Comparison of ENCODE assay signal across 28 cellular contexts in the genomic region with DNA sequence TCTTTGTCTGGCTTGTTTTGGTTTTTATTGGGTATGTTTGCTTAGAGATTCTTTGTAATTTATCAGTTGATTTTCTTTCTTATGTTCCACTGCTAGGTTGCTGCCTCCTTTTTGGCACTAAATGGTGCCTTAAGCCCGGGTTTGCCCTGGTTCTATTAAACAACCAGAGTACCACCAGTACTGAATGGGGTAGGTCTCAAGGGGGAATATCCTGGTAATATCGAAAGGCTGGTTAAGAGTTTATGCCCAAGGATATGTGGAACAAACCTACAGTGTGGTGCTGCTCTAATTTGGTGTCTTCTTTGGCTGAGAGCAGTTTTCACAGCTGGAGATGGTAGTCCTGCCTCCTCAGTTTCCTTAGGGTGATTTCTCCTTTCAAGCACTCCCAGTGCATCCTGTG.
DNase-seq lines count a peak whose midpoint lies in the region; ATAC-seq, FAIRE-seq and TF ChIP-seq lines count a peak whose summit lies in the region.
"Had no signal": no experiment of that assay in that cellular context is flagged by ENCODE, and none has a peak within 500 bp of the region (broad histone marks: within the 10 kb centered on the region; RNA-seq: fewer than 3 reads in every experiment).

No MANE protein-coding gene starts in this region.

- H2BK20ac ChIP-seq in H1 (ENCODE audit: low read length), result no peak overlapping the region

- H3K14ac ChIP-seq in H1 (ENCODE audit: insufficient read length) (no peak overlapping the region), mesenchymal stem cell (ENCODE audit: low read length in 2 of 2) (no peak overlapping the region)

- TF ChIP-seq POLR2A in H1 (IDR thresholded peaks at IDR 0.05; ENCODE audit: control extremely low read depth in 1 of 2, low read depth in 2 of 2, low read length in 2 of 2), result peak in 1 of 2 experiments; percentile 70; a peak in 2 of 3 replicates

- peaks cover 0 to 6% (median 2%) of the 10 kb centered on the region in 4 experiments; a peak in 4 of 7 replicates for H3K4me1 ChIP-seq in H1 (replicated peaks in 1 of 4; ENCODE audit: control insufficient read depth in 3 of 4, insufficient read depth in 4 of 4, low read length in 3 of 4)
- H3K4me1 ChIP-seq in mesenchymal stem cell (ENCODE audit: control insufficient read depth, insufficient read depth, low read depth, low read length), result no peaks in the 10 kb centered on the region
- H3K4me1 ChIP-seq: BE2C had no signal

- H3K4me3 ChIP-seq in GM12865 (ENCODE audit: low read depth, low read length) (no peak overlapping the region), H1 (ENCODE audit: extremely low read depth in 1 of 4, insufficient read depth in 2 of 4, low read depth in 3 of 4, low read length in 4 of 4) (no peak overlapping the region), mesenchymal stem cell (ENCODE audit: insufficient read depth in 1 of 2, low read depth in 1 of 2, low read length in 2 of 2) (no peak overlapping the region)
- H3K4me3 ChIP-seq: BLaER1 had no signal

- no peaks in the 10 kb centered on the region for H3K9me3 Mint-ChIP-seq in activated T-cell treated with anti-CD3 and anti-CD28 coated beads, Interleukin-2, amount 50 U/mL, for 24 hours
- no peaks in the 10 kb centered on the region for H3K9me3 Mint-ChIP-seq in immature natural killer cell
- peaks cover 5% of the 10 kb centered on the region for H3K9me3 Mint-ChIP-seq in activated naive CD8-positive, alpha-beta T cell treated with anti-CD3 and anti-CD28 coated beads, Interleukin-2, amount 50 U/mL, for 24 hours

- POLR2A ChIA-PET in H1 (lab: Charles Lee; ENCODE audit: partially characterized antibody), result interaction anchor here (2.4 kb wide), 1 partner anchor 104 kb away, joined by 7 read pairs; no protein-coding TSS in a partner anchor

- WGBS in H1 (ENCODE audit: extremely low coverage in 1 of 2, insufficient coverage in 1 of 2, insufficient read length in 1 of 2, insufficient replicate concordance in 2 of 2, low coverage in 1 of 2, low lambda C conversion rate in 2 of 2, missing lambda C conversion rate in 1 of 2), 2 experiments, result 94% methylated on average over 2 of the region's 2 CpGs; no CpG with 5 or more reads in 1 of the 2 experiments
- 95% methylated on average over 2 of the region's 2 CpGs for WGBS in mesenchymal stem cell

- no peak for TF ChIP-seq RAD21 in H1 (IDR thresholded peaks at IDR 0.05 in 1 of 2, conservative IDR thresholded peaks at IDR 0.05 in 1 of 2; ENCODE audit: low read depth in 2 of 2, low read length in 2 of 2)

- H3K4ac ChIP-seq in H1 (replicated peaks; ENCODE audit: insufficient read length, low read depth, low read length) (no peak overlapping the region), mesenchymal stem cell (ENCODE audit: low read depth in 1 of 2, low read length in 2 of 2) (no peak overlapping the region)

- H3K4me1 Mint-ChIP-seq in activated T-cell treated with anti-CD3 and anti-CD28 coated beads, Interleukin-2, amount 50 U/mL, for 24 hours (ENCODE audit: low read depth), result peaks cover 5% of the 10 kb centered on the region
- H3K4me1 Mint-ChIP-seq in immature natural killer cell, result no peaks in the 10 kb centered on the region
- peaks cover 5% of the 10 kb centered on the region for H3K4me1 Mint-ChIP-seq in activated naive CD8-positive, alpha-beta T cell treated with anti-CD3 and anti-CD28 coated beads, Interleukin-2, amount 50 U/mL, for 24 hours
- H3K4me1 Mint-ChIP-seq: CD4-positive, alpha-beta memory T cell; CD8-positive, alpha-beta memory T cell had no signal

- H2BK120ac ChIP-seq in H1 (replicated peaks; ENCODE audit: low read depth, low read length), result no peak overlapping the region
- H2BK120ac ChIP-seq in mesenchymal stem cell (ENCODE audit: low read depth, low read length), result peak overlapping the region; percentile 34

- FAIRE-seq in H1 (lab: Jason Lieb, UNC), result no peak
- FAIRE-seq: A204.1, GM12891, GM19239 had no signal

- H3K18ac ChIP-seq in H1 (ENCODE audit: extremely low read depth, low read length), result no peak overlapping the region
- H3K18ac ChIP-seq in mesenchymal stem cell (ENCODE audit: low read depth in 1 of 2, low read length in 2 of 2), result no peak overlapping the region

- no peak overlapping the region for H3K27ac Mint-ChIP-seq in activated T-cell treated with anti-CD3 and anti-CD28 coated beads, Interleukin-2, amount 50 U/mL, for 24 hours
- no peak overlapping the region for H3K27ac Mint-ChIP-seq in immature natural killer cell
- H3K27ac Mint-ChIP-seq in activated naive CD8-positive, alpha-beta T cell treated with anti-CD3 and anti-CD28 coated beads, Interleukin-2, amount 50 U/mL, for 24 hours, result no peak overlapping the region
- H3K27ac Mint-ChIP-seq: CD14-positive monocyte; CD4-positive, alpha-beta memory T cell; CD4-positive, CD25-positive, alpha-beta regulatory T cell; CD8-positive, alpha-beta memory T cell had no signal

- H3K27me3 ChIP-seq in H1 (replicated peaks in 1 of 4; ENCODE audit: control insufficient read depth in 3 of 4, extremely low read depth in 1 of 4, insufficient read depth in 3 of 4, low read length in 3 of 4) (no peaks in the 10 kb centered on the region), mesenchymal stem cell (ENCODE audit: control insufficient read depth in 1 of 2, insufficient read depth in 1 of 2, low read length in 2 of 2) (peaks cover 0 to 9% of the 10 kb centered on the region in 2 experiments)
- H3K27me3 ChIP-seq: BE2C, BLaER1 had no signal

- no peaks in the 10 kb centered on the region for H3K23me2 ChIP-seq in H1 (ENCODE audit: low read depth, low read length)

- no peak overlapping the region for H4K91ac ChIP-seq in H1 (replicated peaks; ENCODE audit: insufficient read length, low read length)
- no peak overlapping the region for H4K91ac ChIP-seq in mesenchymal stem cell (ENCODE audit: low read length)

- no peaks in the 10 kb centered on the region for H4K20me1 ChIP-seq in H1 (replicated peaks in 1 of 2; ENCODE audit: control insufficient read depth in 1 of 2, insufficient read depth in 2 of 2, low read length in 2 of 2)
- H4K20me1 ChIP-seq: BLaER1 had no signal

- H3K36me3 ChIP-seq in H1 (ENCODE audit: control insufficient read depth in 2 of 4, insufficient read depth in 4 of 4, low read length in 3 of 4), result no peaks in the 10 kb centered on the region
- H3K36me3 ChIP-seq in mesenchymal stem cell (ENCODE audit: control insufficient read depth in 1 of 2, insufficient read depth in 2 of 2, low read depth in 1 of 2, low read length in 2 of 2), result no peaks in the 10 kb centered on the region
- H3K36me3 ChIP-seq: BE2C, BLaER1 had no signal

- peaks cover 14% of the 10 kb centered on the region for H3K27me3 Mint-ChIP-seq in activated T-cell treated with anti-CD3 and anti-CD28 coated beads, Interleukin-2, amount 50 U/mL, for 24 hours
- H3K27me3 Mint-ChIP-seq in immature natural killer cell (ENCODE audit: low read depth in 3 of 3), result peaks cover 8 to 16% (median 10%) of the 10 kb centered on the region in 3 donors
- H3K27me3 Mint-ChIP-seq in activated naive CD8-positive, alpha-beta T cell treated with anti-CD3 and anti-CD28 coated beads, Interleukin-2, amount 50 U/mL, for 24 hours, result peaks cover 23% of the 10 kb centered on the region

- 0 out of 2 replicates have a peak overlapping the region, but pooled peaks have one; percentile 53 for H2AK5ac ChIP-seq in H1 (ENCODE audit: low read depth, low read length)
- no peak overlapping the region for H2AK5ac ChIP-seq in mesenchymal stem cell (ENCODE audit: low read length, severe bottlenecking)

- no peak overlapping the region for H3K4me2 ChIP-seq in H1 (ENCODE audit: insufficient read depth in 1 of 2, low read depth in 2 of 2, low read length in 2 of 2)
- no peak overlapping the region for H3K4me2 ChIP-seq in mesenchymal stem cell (ENCODE audit: low read length, poor library complexity, severe bottlenecking)
- H3K4me2 ChIP-seq: BLaER1 had no signal

- H2BK5ac ChIP-seq in H1 (ENCODE audit: low read depth, low read length), result no peak overlapping the region
- H2BK5ac ChIP-seq in mesenchymal stem cell (ENCODE audit: low read depth, low read length, poor library complexity, severe bottlenecking), result no peak overlapping the region

- no peak overlapping the region for H3K4me3 Mint-ChIP-seq in activated T-cell treated with anti-CD3 and anti-CD28 coated beads, Interleukin-2, amount 50 U/mL, for 24 hours
- no peak overlapping the region for H3K4me3 Mint-ChIP-seq in immature natural killer cell
- no peak overlapping the region for H3K4me3 Mint-ChIP-seq in activated naive CD8-positive, alpha-beta T cell treated with anti-CD3 and anti-CD28 coated beads, Interleukin-2, amount 50 U/mL, for 24 hours
- H3K4me3 Mint-ChIP-seq: CD14-positive monocyte; CD4-positive, alpha-beta memory T cell; CD4-positive, CD25-positive, alpha-beta regulatory T cell; CD8-positive, alpha-beta memory T cell had no signal

- H3K79me1 ChIP-seq in H1 (ENCODE audit: low read depth, low read length) (no peaks in the 10 kb centered on the region), mesenchymal stem cell (replicated peaks; ENCODE audit: low read length, poor library complexity, severe bottlenecking) (no peaks in the 10 kb centered on the region)

- DNase-seq in GM12865 (ENCODE audit: low read depth) (peak; percentile 10), HT1080 (ENCODE audit: low read depth) (peak; percentile 32), H1 (ENCODE audit: low read depth in 1 of 2, low spot score in 2 of 2) (no peak), mesenchymal stem cell (no peak), immature natural killer cell (no peak), iPS-NIHi11 (ENCODE audit: low spot score) (no peak)
- DNase-seq in activated T-cell treated with anti-CD3 and anti-CD28 coated beads, Interleukin-2, amount 50 U/mL, for 24 hours, result no peak
- DNase-seq in activated naive CD8-positive, alpha-beta T cell treated with anti-CD3 and anti-CD28 coated beads, Interleukin-2, amount 50 U/mL, for 24 hours, result no peak
- DNase-seq: 8988T; ACHN; BE2C; C1 segment of cervical spinal cord; CD4-positive, alpha-beta memory T cell; CD4-positive, CD25-positive, alpha-beta regulatory T cell; CD8-positive, alpha-beta memory T cell; COR-L47; DMS 273 treated with DMSO at 0.1 percent for 48 hours; DMS153; DMS53; DMS79; DND-41; EL; GDM1 had no signal

- H3K23ac ChIP-seq in H1 (ENCODE audit: insufficient read length) (no peak overlapping the region), mesenchymal stem cell (ENCODE audit: low read length in 2 of 2) (no peak overlapping the region)

- CTCF ChIA-PET in H1 (lab: Charles Lee; ENCODE audit: partially characterized antibody), result interaction anchor here (7.1 kb wide), 1 partner anchor 16 kb away, joined by 43 read pairs; no protein-coding TSS in a partner anchor

- TF ChIP-seq CTCF in GM12865 (IDR thresholded peaks at IDR 0.05; ENCODE audit: insufficient read depth, low read depth, low read length, missing control alignments), result no peak
- no peak for TF ChIP-seq CTCF in H1 (IDR thresholded peaks at IDR 0.05; ENCODE audit: control extremely low read depth in 1 of 3, insufficient read depth in 1 of 3, low read depth in 1 of 3, low read length in 3 of 3)

- no peaks in the 10 kb centered on the region for H3K36me3 Mint-ChIP-seq in activated T-cell treated with anti-CD3 and anti-CD28 coated beads, Interleukin-2, amount 50 U/mL, for 24 hours (ENCODE audit: low read depth)
- H3K36me3 Mint-ChIP-seq in immature natural killer cell, result no peaks in the 10 kb centered on the region
- no peaks in the 10 kb centered on the region for H3K36me3 Mint-ChIP-seq in activated naive CD8-positive, alpha-beta T cell treated with anti-CD3 and anti-CD28 coated beads, Interleukin-2, amount 50 U/mL, for 24 hours (ENCODE audit: low read depth)
- H3K36me3 Mint-ChIP-seq: CD14-positive monocyte; CD4-positive, CD25-positive, alpha-beta regulatory T cell had no signal

- no peak for TF ChIP-seq EP300 in H1 (IDR thresholded peaks at IDR 0.05; ENCODE audit: borderline replicate concordance in 1 of 2, low read depth in 2 of 2, low read length in 2 of 2)

- H3K56ac ChIP-seq in H1 (replicated peaks; ENCODE audit: insufficient read length, low read depth, low read length), result no peak overlapping the region

- H3K9me3 ChIP-seq in H1 (ENCODE audit: insufficient read depth in 2 of 2, low read depth in 1 of 2, low read length in 1 of 2), result no peaks in the 10 kb centered on the region
- H3K9me3 ChIP-seq in mesenchymal stem cell (ENCODE audit: control insufficient read depth, low read length), result no peaks in the 10 kb centered on the region
- H3K9me3 ChIP-seq: BE2C had no signal

- ATAC-seq in activated naive CD8-positive, alpha-beta T cell treated with anti-CD3 and anti-CD28 coated beads, Interleukin-2, amount 50 U/mL, for 24 hours, result no peak

- H2AFZ ChIP-seq in H1 (ENCODE audit: low read length), result no peak overlapping the region
- no peak overlapping the region for H2AFZ ChIP-seq in mesenchymal stem cell (ENCODE audit: low read depth, low read length)

- no peaks in the 10 kb centered on the region for H3K79me2 ChIP-seq in H1 (ENCODE audit: control insufficient read depth in 1 of 2, insufficient read depth in 2 of 2, low read length in 2 of 2)

- no peak overlapping the region for H4K5ac ChIP-seq in H1 (ENCODE audit: insufficient read length, low read depth, low read length)

- H2BK12ac ChIP-seq in H1 (ENCODE audit: low read depth, low read length), result no peak overlapping the region; the same call in 1 of the 2 replicates
- no peak overlapping the region for H2BK12ac ChIP-seq in mesenchymal stem cell (ENCODE audit: low read length in 2 of 2)

- H2BK15ac ChIP-seq in H1 (ENCODE audit: low read length) (no peak overlapping the region), mesenchymal stem cell (ENCODE audit: low read depth, poor library complexity, severe bottlenecking) (no peak overlapping the region)

- H3K9ac ChIP-seq in H1 (replicated peaks in 1 of 4; ENCODE audit: extremely low read depth in 1 of 4, low read depth in 3 of 4, low read length in 3 of 4), result no peak overlapping the region
- H3K9ac ChIP-seq in mesenchymal stem cell (ENCODE audit: low read length), result no peak overlapping the region
- H3K9ac ChIP-seq: BLaER1 had no signal

- no peak overlapping the region for H3K27ac ChIP-seq in H1 (ENCODE audit: low read depth, low read length)
- no peak overlapping the region for H3K27ac ChIP-seq in mesenchymal stem cell (ENCODE audit: low read length, poor library complexity, severe bottlenecking)
- H3K27ac ChIP-seq: BLaER1 had no signal

- H4K8ac ChIP-seq in H1 (ENCODE audit: extremely low read depth, insufficient read depth, low read length), result no peak overlapping the region
- no peak overlapping the region for H4K8ac ChIP-seq in mesenchymal stem cell (ENCODE audit: low read length)

Comparison
In these comparisons a context has a peak if more than half of its experiments do, and no peak if none do; other contexts are left out.
1. DNase-seq: peak in GM12865 (single experiment) and HT1080 (single experiment); none in H1 (0 of 2), mesenchymal stem cell (single experiment), activated T-cell treated with anti-CD3 and anti-CD28 coated beads, Interleukin-2, amount 50 U/mL, for 24 hours (single experiment), immature natural killer cell (0 of 3), activated naive CD8-positive, alpha-beta T cell treated with anti-CD3 and anti-CD28 coated beads, Interleukin-2, amount 50 U/mL, for 24 hours (single experiment) and iPS-NIHi11 (single experiment).